12 cellular contexts compared by ENCODE assay signal in the genomic region with DNA sequence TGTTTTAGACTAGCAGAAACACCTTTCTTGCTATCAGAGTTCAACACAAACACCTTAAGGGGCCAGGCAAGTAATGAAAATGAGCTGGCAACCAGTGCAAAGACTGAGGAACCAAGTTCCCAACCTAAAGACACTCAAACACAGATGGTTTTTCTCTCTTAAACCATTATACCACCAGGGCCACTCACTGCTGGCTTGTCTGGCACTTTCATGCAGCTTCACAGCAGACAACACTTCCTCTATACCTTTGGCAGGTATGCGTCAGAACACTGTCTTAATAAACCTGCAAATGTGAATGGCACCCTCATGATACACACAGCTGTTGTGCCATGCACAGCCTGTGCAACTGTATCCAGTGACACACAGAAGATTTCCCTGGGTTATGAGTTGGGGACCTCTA. TPM values are rescaled to one million over a fixed set of nuclear protein-coding genes. Genes with fewer than 3 reads are reported as not detected.
DNase-seq lines count a peak whose midpoint lies in the region; ATAC-seq and TF ChIP-seq lines count a peak whose summit lies in the region.
"Had no signal": no experiment of that assay in that cellular context is flagged by ENCODE, and none has a peak within 500 bp of the region (broad histone marks: within the 10 kb centered on the region; RNA-seq: fewer than 3 reads in every experiment).

No MANE protein-coding gene starts in this region.

- intact Hi-C loops in mucosa of descending colon (cut with DNase I, micrococcal nuclease) (no loop called here), left lung (cut with DNase I) (no loop called here)

- TF ChIP-seq CTCF in mucosa of descending colon (IDR thresholded peaks at IDR 0.05): no peak
- no peak for TF ChIP-seq CTCF in left lung (IDR thresholded peaks at IDR 0.05)

- H3K27me3 ChIP-seq in left lung: no peaks in the 10 kb centered on the region

- peak; percentile 4 for DNase-seq in SKM-1 treated with dmso at 0.1 percent for 144 hours (lab: John Stamatoyannopoulos, UW; ENCODE audit: unreplicated experiment)
- DNase-seq in SKM-1 (lab: John Stamatoyannopoulos, UW; ENCODE audit: unreplicated experiment): no peak
- DNase-seq in OCI-M1 (lab: John Stamatoyannopoulos, UW): peak; percentile 18
- peak; percentile 20 for DNase-seq in activated T-helper 9 cell treated with anti-CD3 and anti-CD28 coated beads, Interleukin-2, amount 50 U/mL, for 16 hours (ENCODE audit: low read depth)
- no peak for DNase-seq in mucosa of descending colon
- no peak for DNase-seq in left lung
- no peak for DNase-seq in DMS153 (lab: John Stamatoyannopoulos, UW)
- no peak for DNase-seq in NCI-H524 (lab: John Stamatoyannopoulos, UW)
- DNase-seq: DND-41, NCI-H1694 treated with DMSO at 0.1 percent for 48 hours, trophoblast cell had no signal

- H3K4me3 ChIP-seq in mucosa of descending colon (no peak overlapping the region), left lung (no peak overlapping the region)

- no peak overlapping the region for H3K27ac ChIP-seq in left lung

- H3K9me3 ChIP-seq in mucosa of descending colon (no peaks in the 10 kb centered on the region), left lung (no peaks in the 10 kb centered on the region)

- ATAC-seq in mucosa of descending colon: peak; percentile 36
- no peak for ATAC-seq in left lung
- ATAC-seq: SK-N-SH treated with all-trans-retinoic acid at 6 μM for 48 hours had no signal

- no peaks in the 10 kb centered on the region for H3K36me3 ChIP-seq in mucosa of descending colon (ENCODE audit: low read depth)
- no peaks in the 10 kb centered on the region for H3K36me3 ChIP-seq in left lung

- peaks cover 4% of the 10 kb centered on the region for H3K4me1 ChIP-seq in mucosa of descending colon (ENCODE audit: low read depth)
- H3K4me1 ChIP-seq in left lung: peaks cover 8 to 26% of the 10 kb centered on the region in 2 donors

RNA-seq across cellular contexts. Expression of gene NFATC2, which starts 41.6 kb away (rescaled TPM):
- 1 to 10 TPM; 6.2 to 7.3 (median 7.2) TPM for total RNA-seq in mucosa of descending colon
- 1 to 10 TPM; 5.3 to 6.9 TPM for total RNA-seq in left lung

Comparison
In these comparisons a context has a peak if more than half of its experiments do, and no peak if none do; other contexts are left out.
1. DNase-seq: peak in SKM-1 treated with dmso at 0.1 percent for 144 hours (single experiment), OCI-M1 (single experiment) and activated T-helper 9 cell treated with anti-CD3 and anti-CD28 coated beads, Interleukin-2, amount 50 U/mL, for 16 hours (single experiment); none in SKM-1 (single experiment), mucosa of descending colon (0 of 3), left lung (0 of 2), DMS153 (single experiment) and NCI-H524 (0 of 2).